In genomic region chr2:20762945-20763683, GRCh38 we compare ENCODE assay signal across 1 cellular context.
TF ChIP-seq lines count a peak whose summit lies in the region.

No MANE protein-coding gene starts in this region.

TF ChIP-seq in HepG2, 621 proteins besides CTCF, POLR2A, EP300 and RAD21:
- TF ChIP-seq ZNF713 (CRISPR knock-in tag; IDR thresholded peaks at IDR 0.05) (no peak), AGO1 (IDR thresholded peaks at IDR 0.05; ENCODE audit: low read depth, low read length, poor library complexity, severe bottlenecking) (no peak), RBM22 (optimal IDR thresholded peaks at IDR 0.05; ENCODE audit: low read length) (no peak), ZNF354B (CRISPR knock-in tag; IDR thresholded peaks at IDR 0.05) (no peak), MAFK (conservative IDR thresholded peaks at IDR 0.05 in 1 of 2, IDR thresholded peaks at IDR 0.05 in 1 of 2; ENCODE audit: low read length in 2 of 2) (peak; percentile 76 to 83), MAFG (CRISPR knock-in tag; IDR thresholded peaks at IDR 0.05) (no peak), ZBTB25 (CRISPR knock-in tag; IDR thresholded peaks at IDR 0.05) (no peak), KLF12 (CRISPR knock-in tag; IDR thresholded peaks at IDR 0.05; ENCODE audit: borderline replicate concordance) (no peak), ZNF263 (CRISPR knock-in tag; IDR thresholded peaks at IDR 0.05) (no peak), RFX3 (CRISPR knock-in tag; IDR thresholded peaks at IDR 0.05) (no peak), ZNF414 (CRISPR knock-in tag; IDR thresholded peaks at IDR 0.05) (no peak), MAFF (IDR thresholded peaks at IDR 0.05; ENCODE audit: low read depth, low read length) (peak; percentile 63), ZNF468 (CRISPR knock-in tag; IDR thresholded peaks at IDR 0.05) (no peak), ZBTB3 (CRISPR knock-in tag; IDR thresholded peaks at IDR 0.05; ENCODE audit: borderline replicate concordance, low read depth) (no peak), ELF4 (CRISPR knock-in tag; IDR thresholded peaks at IDR 0.05; ENCODE audit: borderline replicate concordance) (no peak), ZNF773 (CRISPR knock-in tag; IDR thresholded peaks at IDR 0.05; ENCODE audit: borderline replicate concordance) (no peak)
- TF ChIP-seq, protein P1, sequence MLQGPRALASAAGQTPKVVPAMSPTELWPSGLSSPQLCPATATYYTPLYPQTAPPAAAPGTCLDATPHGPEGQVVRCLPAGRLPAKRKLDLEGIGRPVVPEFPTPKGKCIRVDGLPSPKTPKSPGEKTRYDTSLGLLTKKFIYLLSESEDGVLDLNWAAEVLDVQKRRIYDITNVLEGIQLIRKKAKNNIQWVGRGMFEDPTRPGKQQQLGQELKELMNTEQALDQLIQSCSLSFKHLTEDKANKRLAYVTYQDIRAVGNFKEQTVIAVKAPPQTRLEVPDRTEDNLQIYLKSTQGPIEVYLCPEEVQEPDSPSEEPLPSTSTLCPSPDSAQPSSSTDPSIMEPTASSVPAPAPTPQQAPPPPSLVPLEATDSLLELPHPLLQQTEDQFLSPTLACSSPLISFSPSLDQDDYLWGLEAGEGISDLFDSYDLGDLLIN (CRISPR knock-in tag; IDR thresholded peaks at IDR 0.05; ENCODE audit: borderline replicate concordance) = no peak
